ENCODE assay signal across 20 cellular contexts in the genomic region with DNA sequence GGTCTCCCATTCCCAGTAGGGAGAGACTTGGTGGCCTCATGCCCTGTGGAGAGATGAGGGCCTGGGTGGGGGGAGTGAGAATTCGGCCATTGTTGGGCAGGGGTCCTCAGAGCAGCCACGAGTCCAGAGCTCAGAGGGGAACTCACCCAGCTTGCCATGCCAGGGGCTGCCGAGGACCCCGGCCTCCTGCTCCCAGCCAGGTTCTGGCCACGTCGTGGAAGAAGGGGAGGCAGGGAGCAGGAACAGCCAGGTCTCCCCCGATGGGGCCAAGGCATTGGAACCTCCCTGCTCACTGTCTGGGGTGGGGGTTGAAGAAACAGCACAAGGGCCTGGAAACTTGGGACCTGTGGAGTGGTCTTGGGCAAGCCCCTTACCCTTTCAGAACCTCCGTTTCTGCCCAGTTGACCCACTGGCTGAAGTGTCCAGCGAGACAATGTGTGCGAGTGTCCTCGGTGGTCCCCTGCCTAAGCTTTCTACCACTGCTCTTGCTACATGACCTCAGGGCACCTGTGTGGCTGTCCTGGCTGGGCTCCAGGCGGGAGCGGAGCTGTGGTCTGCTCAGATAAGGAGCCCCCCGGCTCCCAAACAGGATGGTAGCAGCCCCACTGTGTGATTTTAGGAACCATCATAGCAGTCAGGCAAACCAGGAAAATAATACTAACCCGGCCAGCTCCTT.
A peak's percentile ranks its signal among the peaks of the same experiment; 100 is the strongest.
DNase-seq lines count a peak whose midpoint lies in the region; ATAC-seq, FAIRE-seq and TF ChIP-seq lines count a peak whose summit lies in the region.
"Had no signal": no experiment of that assay in that cellular context is flagged by ENCODE, and none has a peak within 500 bp of the region (broad histone marks: within the 10 kb centered on the region; RNA-seq: fewer than 3 reads in every experiment).

No MANE protein-coding gene starts in this region.

- H3K9me1 ChIP-seq in endothelial cell of umbilical vein (replicated peaks; ENCODE audit: control insufficient read depth, extremely low read depth, insufficient read depth, low read length): no peaks in the 10 kb centered on the region

- H3K27ac ChIP-seq in KMS-11 (no peak overlapping the region), endothelial cell of umbilical vein (ENCODE audit: insufficient read depth, low read depth, low read length) (no peak overlapping the region), hepatocyte (no peak overlapping the region)
- H3K27ac ChIP-seq: 22Rv1, A549 had no signal

- no peak for TF ChIP-seq POLR2A in endothelial cell of umbilical vein (IDR thresholded peaks at IDR 0.05; ENCODE audit: low read depth, low read length)

- H3K9ac ChIP-seq in KMS-11 (no peak overlapping the region), endothelial cell of umbilical vein (replicated peaks; ENCODE audit: extremely low read depth, insufficient read depth, low read length) (no peak overlapping the region)

- H3K9me2 ChIP-seq in hepatocyte (replicated peaks; ENCODE audit: insufficient read depth): no peaks in the 10 kb centered on the region

- 90% methylated on average over 15 of the region's 15 CpGs for WGBS in hepatocyte (ENCODE audit: low lambda C conversion rate, missing lambda C conversion rate)

- H3K36me3 ChIP-seq in BE2C: no peaks in the 10 kb centered on the region
- no peaks in the 10 kb centered on the region for H3K36me3 ChIP-seq in KMS-11 (ENCODE audit: insufficient read depth)
- H3K36me3 ChIP-seq in endothelial cell of umbilical vein (ENCODE audit: control insufficient read depth in 2 of 2, extremely low read depth in 1 of 2, insufficient read depth in 2 of 2, low read length in 2 of 2): no peaks in the 10 kb centered on the region
- H3K36me3 ChIP-seq in hepatocyte (replicated peaks; ENCODE audit: insufficient read depth, low read depth): no peaks in the 10 kb centered on the region

- H2AFZ ChIP-seq in KMS-11 (ENCODE audit: low read depth): no peak overlapping the region
- H2AFZ ChIP-seq in endothelial cell of umbilical vein (ENCODE audit: low read depth, low read length): no peak overlapping the region
- no peak overlapping the region for H2AFZ ChIP-seq in hepatocyte

- H4K20me1 ChIP-seq in KMS-11 (ENCODE audit: insufficient read depth): no peaks in the 10 kb centered on the region
- no peaks in the 10 kb centered on the region for H4K20me1 ChIP-seq in endothelial cell of umbilical vein (replicated peaks; ENCODE audit: control insufficient read depth, extremely low read depth, insufficient read depth, low read length)
- no peaks in the 10 kb centered on the region for H4K20me1 ChIP-seq in hepatocyte (ENCODE audit: insufficient read depth, poor library complexity, severe bottlenecking)

- H3K4me2 ChIP-seq in KMS-11 (peak overlapping the region; percentile 36; the same call in 1 of the 2 replicates), endothelial cell of umbilical vein (ENCODE audit: insufficient read depth, low read length) (no peak overlapping the region), hepatocyte (no peak overlapping the region)
- H3K4me2 ChIP-seq: A549 had no signal

- DNase-seq in BE2C: peak; percentile 39
- peak; percentile 5 for DNase-seq in endothelial cell of umbilical vein (ENCODE audit: low read depth, low spot score)
- DNase-seq in urothelium cell line (ENCODE audit: low spot score): no peak
- no peak for DNase-seq in hepatocyte (ENCODE audit: low spot score)
- no peak for DNase-seq in activated naive CD4-positive, alpha-beta T cell treated with anti-CD3 and anti-CD28 coated beads, Interleukin-2, amount 50 U/mL, for 16 hours
- DNase-seq: AML-193; C1 segment of cervical spinal cord; CD4-positive, CD25-positive, alpha-beta regulatory T cell; COR-L47; DMS 273 treated with DMSO at 0.1 percent for 48 hours; DMS53; DND-41; EL; GOT3; H9 had no signal

- H3K4me3 ChIP-seq in BE2C (ENCODE audit: low read depth, low read length) (no peak overlapping the region), KMS-11 (IDR thresholded peaks at IDR 0.05; ENCODE audit: insufficient read depth, low read depth, low read length) (no peak overlapping the region), endothelial cell of umbilical vein (replicated peaks in 1 of 3; ENCODE audit: insufficient read depth in 1 of 3, low read depth in 1 of 3, low read length in 3 of 3) (no peak overlapping the region), hepatocyte (no peak overlapping the region)
- H3K4me3 ChIP-seq: A549, GM12878 had no signal

- H3K79me2 ChIP-seq in KMS-11 (ENCODE audit: insufficient read depth, low read depth) (no peaks in the 10 kb centered on the region), endothelial cell of umbilical vein (ENCODE audit: control insufficient read depth, insufficient read depth, low read length) (no peaks in the 10 kb centered on the region), hepatocyte (no peaks in the 10 kb centered on the region)

- H3K27me3 ChIP-seq in BE2C (no peaks in the 10 kb centered on the region), KMS-11 (ENCODE audit: insufficient read depth, low read depth) (no peaks in the 10 kb centered on the region), endothelial cell of umbilical vein (ENCODE audit: control insufficient read depth in 2 of 2, insufficient read depth in 2 of 2, low read length in 2 of 2) (no peaks in the 10 kb centered on the region), hepatocyte (no peaks in the 10 kb centered on the region)

- intact Hi-C loops in endothelial cell of umbilical vein (cut with micrococcal nuclease): no loop called here

- no TSS peak for BruUV-seq in endothelial cell of umbilical vein (replicated peaks; lab: Mats Ljungman, UMichigan)

- ATAC-seq in HG02852 (IDR thresholded peaks at IDR 0.05; ENCODE audit: unreplicated experiment): no peak
- ATAC-seq: A549, GM12878 had no signal

- POLR2A ChIA-PET in endothelial cell of umbilical vein (lab: Charles Lee): no interaction called here

- no peaks in the 10 kb centered on the region for H3K9me3 ChIP-seq in BE2C
- H3K9me3 ChIP-seq in endothelial cell of umbilical vein (replicated peaks; ENCODE audit: control insufficient read depth, insufficient read depth, low read length): no peaks in the 10 kb centered on the region
- H3K9me3 ChIP-seq in hepatocyte (ENCODE audit: low read depth): no peaks in the 10 kb centered on the region
- H3K9me3 ChIP-seq: A549 had no signal

- H3K4me1 ChIP-seq in BE2C (peaks cover 3% of the 10 kb centered on the region; the same call in 1 of the 2 replicates), KMS-11 (ENCODE audit: low read depth, poor library complexity, severe bottlenecking) (peaks cover 26% of the 10 kb centered on the region), endothelial cell of umbilical vein (ENCODE audit: control insufficient read depth, extremely low read depth, insufficient read depth, low read length) (no peaks in the 10 kb centered on the region), hepatocyte (ENCODE audit: insufficient read depth) (no peaks in the 10 kb centered on the region)
- H3K4me1 ChIP-seq: A549 had no signal

- FAIRE-seq in endothelial cell of umbilical vein (lab: Jason Lieb, UNC) (no peak), urothelium cell line (lab: Jason Lieb, UNC) (peak; percentile 56)
- FAIRE-seq: A549, GM12878 had no signal

- CTCF ChIA-PET in endothelial cell of umbilical vein (lab: Charles Lee): interaction anchor here (1.1 to 1.4 kb wide), 3 partner anchors 10 to 129 kb away, joined by 3 read pairs; no protein-coding TSS in a partner anchor

- dilution Hi-C loops in endothelial cell of umbilical vein (cut with MboI; ENCODE audit: extremely low pct_ligation_motif_present, low sequenced_read_pairs): no loop called here

- TF ChIP-seq CTCF in BE2C (IDR thresholded peaks at IDR 0.05; ENCODE audit: low read depth, low read length) (no peak), KMS-11 (conservative IDR thresholded peaks at IDR 0.05; ENCODE audit: low read depth, low read length) (no peak), endothelial cell of umbilical vein (IDR thresholded peaks at IDR 0.05; ENCODE audit: extremely low read depth in 1 of 2, insufficient read depth in 1 of 2, low read depth in 1 of 2, low read length in 2 of 2) (no peak), hepatocyte (IDR thresholded peaks at IDR 0.05; ENCODE audit: poor library complexity) (no peak)

TF ChIP-seq in endothelial cell of umbilical vein, 7 proteins besides CTCF, POLR2A, EP300 and RAD21:
- TF ChIP-seq, protein P1, sequence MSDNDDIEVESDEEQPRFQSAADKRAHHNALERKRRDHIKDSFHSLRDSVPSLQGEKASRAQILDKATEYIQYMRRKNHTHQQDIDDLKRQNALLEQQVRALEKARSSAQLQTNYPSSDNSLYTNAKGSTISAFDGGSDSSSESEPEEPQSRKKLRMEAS (IDR thresholded peaks at IDR 0.05; ENCODE audit: insufficient read depth, insufficient read length): no peak
- TF ChIP-seq EZH2 (IDR thresholded peaks at IDR 0.05; ENCODE audit: borderline replicate concordance, low read depth, low read length, severe bottlenecking): no peak
- no peak for TF ChIP-seq FOS (IDR thresholded peaks at IDR 0.05; ENCODE audit: borderline replicate concordance, insufficient read depth, low read length)
- no peak for TF ChIP-seq POLR2AphosphoS5 (IDR thresholded peaks at IDR 0.05; ENCODE audit: insufficient read depth, low read depth, low read length)
- TF ChIP-seq GATA2 (IDR thresholded peaks at IDR 0.05; ENCODE audit: insufficient read depth, insufficient read length, low read depth, low read length): no peak
- TF ChIP-seq MYC (IDR thresholded peaks at IDR 0.05; ENCODE audit: low read depth, low read length): no peak
- TF ChIP-seq JUN (IDR thresholded peaks at IDR 0.05; ENCODE audit: borderline replicate concordance, insufficient read depth, insufficient read length, low read depth): no peak
TF ChIP-seq in endothelial cell of umbilical vein: peak in this region for 0.

Comparison
In these comparisons a context has a peak if more than half of its experiments do, and no peak if none do; other contexts are left out.
1. DNase-seq: peak in BE2C (single experiment) and endothelial cell of umbilical vein (single experiment); none in urothelium cell line (single experiment), hepatocyte (single experiment) and activated naive CD4-positive, alpha-beta T cell treated with anti-CD3 and anti-CD28 coated beads, Interleukin-2, amount 50 U/mL, for 16 hours (single experiment).